In genomic region chr6:33049323-33049722, GRCh38 we compare ENCODE assay signal across 1 cellular context.
TF ChIP-seq lines count a peak whose summit lies in the region.

No MANE protein-coding gene starts in this region.

TF ChIP-seq in GM12878, 131 proteins besides CTCF, POLR2A, EP300 and RAD21:
- TF ChIP-seq MLLT1 (IDR thresholded peaks at IDR 0.05) (no peak), LARP7 (IDR thresholded peaks at IDR 0.05) (no peak), STAT1 (conservative IDR thresholded peaks at IDR 0.05) (no peak), ZBED1 (IDR thresholded peaks at IDR 0.05; ENCODE audit: borderline replicate concordance) (no peak), NR2C1 (IDR thresholded peaks at IDR 0.05) (no peak), ZZZ3 (IDR thresholded peaks at IDR 0.05; ENCODE audit: control insufficient read depth, insufficient read length, low read depth) (no peak), CREM (IDR thresholded peaks at IDR 0.05; ENCODE audit: low read depth) (no peak), HDAC2 (IDR thresholded peaks at IDR 0.05) (no peak), NR2C2 (IDR thresholded peaks at IDR 0.05; ENCODE audit: borderline replicate concordance, control insufficient read depth, insufficient read length, low read depth) (no peak), YY1 (IDR thresholded peaks at IDR 0.05; ENCODE audit: low read depth, low read length) (0 out of 2 replicates have a peak, but pooled peaks have one; percentile 35), SMC3 (IDR thresholded peaks at IDR 0.05; ENCODE audit: borderline replicate concordance, low read length) (peak; percentile 45; the same call in 1 of the 2 replicates)
TF ChIP-seq in GM12878: peak in this region for 2.
